ENCODE assay signal across 15 cellular contexts in the genomic region with DNA sequence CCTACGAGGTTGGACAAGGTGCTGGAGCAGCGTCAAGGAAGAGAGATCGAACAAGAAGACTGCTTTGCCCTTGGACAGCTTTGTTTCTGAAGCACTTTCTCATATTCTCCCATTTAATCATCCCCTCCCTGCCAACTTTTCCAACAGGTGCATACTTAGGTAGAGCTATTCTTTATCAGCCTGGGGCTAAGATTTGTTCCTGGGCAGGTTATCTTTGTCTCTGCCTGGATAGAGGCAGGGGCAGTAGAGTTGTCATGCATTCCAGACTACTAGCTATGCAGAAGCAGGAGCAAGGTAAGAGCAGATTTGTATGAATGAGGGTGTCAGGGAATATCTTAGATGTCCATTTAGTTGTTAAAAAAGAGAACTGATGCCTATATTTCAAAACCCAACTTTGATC.
DNase-seq lines count a peak whose midpoint lies in the region; ATAC-seq and TF ChIP-seq lines count a peak whose summit lies in the region.
"Had no signal": no experiment of that assay in that cellular context is flagged by ENCODE, and none has a peak within 500 bp of the region (broad histone marks: within the 10 kb centered on the region; RNA-seq: fewer than 3 reads in every experiment).

No MANE protein-coding gene starts in this region.

- H3K4me3 ChIP-seq in OCI-LY1 (ENCODE audit: low read depth, low read length, poor library complexity, severe bottlenecking): no peak overlapping the region
- no peak overlapping the region for H3K4me3 ChIP-seq in gastroesophageal sphincter
- H3K4me3 ChIP-seq in sigmoid colon: no peak overlapping the region
- H3K4me3 ChIP-seq in mammary epithelial cell (replicated peaks in 1 of 3; ENCODE audit: insufficient read depth in 1 of 3, low read depth in 2 of 3, low read length in 3 of 3): no peak overlapping the region
- H3K4me3 ChIP-seq: testis had no signal

- in situ Hi-C loops in Caki2 (cut with HindIII; ENCODE audit: low pct_unique_long_range_greater_than_20kb, low sequenced_read_pairs) (no loop called here), mammary epithelial cell (cut with MboI; ENCODE audit: low sequenced_read_pairs in 2 of 2) (no loop called here)

- H3K27ac ChIP-seq in OCI-LY1 (ENCODE audit: low read depth, low read length, poor library complexity, severe bottlenecking) (peak overlapping the region; percentile 41), gastroesophageal sphincter (peak overlapping the region in 3 of 4 donors; percentile 64 to 72 (median 68)), sigmoid colon (peak overlapping the region; percentile 68 to 81 (median 73)), mammary epithelial cell (ENCODE audit: insufficient read depth, low read depth, low read length) (no peak overlapping the region)
- H3K27ac ChIP-seq: testis had no signal

- H3K27ac Mint-ChIP-seq in endothelial cell (ENCODE audit: unreplicated experiment): no peak overlapping the region
- H3K27ac Mint-ChIP-seq: activated B cell treated with CpG ODN at 0.5 μM for 24 hours; activated T-helper 17 cell treated with anti-CD3 and anti-CD28 coated beads, Interleukin-2, amount 50 U/mL, for 72 hours had no signal

- H3K4me2 ChIP-seq in OCI-LY1 (ENCODE audit: low read length) (no peak overlapping the region), mammary epithelial cell (ENCODE audit: insufficient read depth, low read depth, low read length) (no peak overlapping the region)

- H2AFZ ChIP-seq in OCI-LY1 (ENCODE audit: low read length): no peak overlapping the region
- no peak overlapping the region for H2AFZ ChIP-seq in mammary epithelial cell (ENCODE audit: low read depth, low read length)

- no peaks in the 10 kb centered on the region for H3K36me3 Mint-ChIP-seq in endothelial cell (ENCODE audit: low read depth, unreplicated experiment)

- no TSS peak for BruUV-seq in mammary epithelial cell (replicated peaks; lab: Mats Ljungman, UMichigan)

- TF ChIP-seq CTCF in OCI-LY1 (IDR thresholded peaks at IDR 0.05; ENCODE audit: low read length) (no peak), gastroesophageal sphincter (IDR thresholded peaks at IDR 0.05) (no peak), sigmoid colon (IDR thresholded peaks at IDR 0.05) (no peak), mammary epithelial cell (conservative IDR thresholded peaks at IDR 0.05 in 1 of 2, IDR thresholded peaks at IDR 0.05 in 1 of 2; ENCODE audit: extremely low read depth in 1 of 2, insufficient read depth in 1 of 2, low read depth in 1 of 2, low read length in 2 of 2) (no peak), endothelial cell (IDR thresholded peaks at IDR 0.05; ENCODE audit: unreplicated experiment) (no peak)

- H3K9me3 Mint-ChIP-seq in endothelial cell (ENCODE audit: unreplicated experiment): no peaks in the 10 kb centered on the region
- H3K9me3 Mint-ChIP-seq: activated B cell treated with CpG ODN at 0.5 μM for 24 hours; activated T-helper 17 cell treated with anti-CD3 and anti-CD28 coated beads, Interleukin-2, amount 50 U/mL, for 72 hours had no signal

- H3K9me3 ChIP-seq in OCI-LY1 (ENCODE audit: low read length): no peaks in the 10 kb centered on the region
- H3K9me3 ChIP-seq in gastroesophageal sphincter: no peaks in the 10 kb centered on the region
- H3K9me3 ChIP-seq in sigmoid colon: no peaks in the 10 kb centered on the region
- H3K9me3 ChIP-seq in mammary epithelial cell (replicated peaks; ENCODE audit: insufficient read depth, low read length): no peaks in the 10 kb centered on the region
- H3K9me3 ChIP-seq: testis had no signal

- H3K4me1 Mint-ChIP-seq in endothelial cell (ENCODE audit: unreplicated experiment): peaks cover 8% of the 10 kb centered on the region

- no peak overlapping the region for H3K9ac ChIP-seq in OCI-LY1 (ENCODE audit: low read length)
- no peak overlapping the region for H3K9ac ChIP-seq in mammary epithelial cell (ENCODE audit: insufficient read depth, low read length)

- H3K27me3 Mint-ChIP-seq in endothelial cell (ENCODE audit: unreplicated experiment): peaks cover 21% of the 10 kb centered on the region
- H3K27me3 Mint-ChIP-seq: activated B cell treated with CpG ODN at 0.5 μM for 24 hours; activated T-helper 17 cell treated with anti-CD3 and anti-CD28 coated beads, Interleukin-2, amount 50 U/mL, for 72 hours had no signal

- no peaks in the 10 kb centered on the region for H3K9me2 ChIP-seq in OCI-LY1 (ENCODE audit: low read depth, low read length)

- CTCF ChIA-PET in mammary epithelial cell (lab: Charles Lee; ENCODE audit: low non-redundant PET): no interaction called here

- H3K4me3 Mint-ChIP-seq in endothelial cell (ENCODE audit: unreplicated experiment): no peak overlapping the region
- H3K4me3 Mint-ChIP-seq: activated B cell treated with CpG ODN at 0.5 μM for 24 hours; activated T-helper 17 cell treated with anti-CD3 and anti-CD28 coated beads, Interleukin-2, amount 50 U/mL, for 72 hours had no signal

- intact Hi-C loops in sigmoid colon (cut with DNase I) (loop anchor here (10.0 kb wide), 1 partner anchor 78 kb away; a partner anchor contains a TSS), mammary epithelial cell (cut with micrococcal nuclease) (no loop called here)

- no peak for ATAC-seq in gastroesophageal sphincter
- ATAC-seq: activated T-helper 17 cell treated with anti-CD3 and anti-CD28 coated beads, Interleukin-2, amount 50 U/mL, for 72 hours had no signal

- TF ChIP-seq EP300 in gastroesophageal sphincter (IDR thresholded peaks at IDR 0.05): no peak
- TF ChIP-seq EP300 in sigmoid colon (IDR thresholded peaks at IDR 0.05): no peak

- H3K4me1 ChIP-seq in OCI-LY1 (ENCODE audit: insufficient read depth, low read length, severe bottlenecking) (peaks cover 58% of the 10 kb centered on the region), gastroesophageal sphincter (peaks cover 0 to 37% (median 9%) of the 10 kb centered on the region in 3 donors), sigmoid colon (peaks cover 0 to 30% (median 22%) of the 10 kb centered on the region in 4 donors), mammary epithelial cell (ENCODE audit: insufficient read depth, low read length) (no peaks in the 10 kb centered on the region)

- no peaks in the 10 kb centered on the region for H3F3A ChIP-seq in OCI-LY1 (ENCODE audit: insufficient read depth, low read length)

- dilution Hi-C loops in mammary epithelial cell (cut with HindIII; ENCODE audit: low sequenced_read_pairs): no loop called here

- peaks cover 53% of the 10 kb centered on the region for H3K36me3 ChIP-seq in OCI-LY1 (ENCODE audit: insufficient read depth, low read length)
- H3K36me3 ChIP-seq in gastroesophageal sphincter: no peaks in the 10 kb centered on the region
- H3K36me3 ChIP-seq in sigmoid colon: no peaks in the 10 kb centered on the region
- no peaks in the 10 kb centered on the region for H3K36me3 ChIP-seq in mammary epithelial cell (ENCODE audit: insufficient read depth, low read length)

- H3K79me2 ChIP-seq in OCI-LY1 (ENCODE audit: insufficient read depth, low read length) (peaks cover 73% of the 10 kb centered on the region), mammary epithelial cell (ENCODE audit: insufficient read depth, low read length) (no peaks in the 10 kb centered on the region)

- TF ChIP-seq POLR2A in gastroesophageal sphincter (IDR thresholded peaks at IDR 0.05): no peak
- TF ChIP-seq POLR2A in sigmoid colon (IDR thresholded peaks at IDR 0.05): no peak

- 95% methylated on average over 3 of the region's 3 CpGs for WGBS in gastroesophageal sphincter (ENCODE audit: low coverage in 1 of 2), 2 donors
- WGBS in sigmoid colon, 2 donors: 93 to 94% methylated on average over 3 of the region's 3 CpGs
- WGBS in mammary epithelial cell (ENCODE audit: low coverage, missing lambda C conversion rate): 77% methylated on average over 3 of the region's 3 CpGs

- H4K20me1 ChIP-seq in OCI-LY1 (ENCODE audit: insufficient read depth, low read length) (no peaks in the 10 kb centered on the region), mammary epithelial cell (ENCODE audit: insufficient read depth, low read length) (no peaks in the 10 kb centered on the region)

- DNase-seq in Caki2 (ENCODE audit: low read depth): peak; percentile 48
- no peak for DNase-seq in sigmoid colon
- no peak for DNase-seq in effector CD8-positive, alpha-beta T cell (lab: John Stamatoyannopoulos, UW)
- no peak for DNase-seq in mammary epithelial cell
- DNase-seq in endothelial cell (ENCODE audit: low spot score): no peak
- DNase-seq: activated B cell treated with CpG ODN at 0.5 μM for 24 hours; DMS53; NCI-H1436; SHP77; stimulated activated CD4-positive, alpha-beta T cell treated with anti-CD3 and anti-CD28 coated beads, Interleukin-4, amount 100 ng/mL, for 4 hours; stimulated activated CD8-positive, alpha-beta memory T cell treated with anti-CD3 and anti-CD28 coated beads, Interleukin-4, amount 100 ng/mL, for 48 hours; testis had no signal

- H3K27me3 ChIP-seq in OCI-LY1 (ENCODE audit: insufficient read depth, low read length): no peaks in the 10 kb centered on the region
- H3K27me3 ChIP-seq in gastroesophageal sphincter: no peaks in the 10 kb centered on the region
- H3K27me3 ChIP-seq in sigmoid colon: no peaks in the 10 kb centered on the region
- H3K27me3 ChIP-seq in mammary epithelial cell (ENCODE audit: insufficient read depth, low read length): no peaks in the 10 kb centered on the region
- H3K27me3 ChIP-seq: testis had no signal
